Comparison of ENCODE assay signal across 9 cellular contexts in genomic region chr2:72934683-72935610, GRCh38. TPM values are rescaled to one million over a fixed set of nuclear protein-coding genes. Genes with fewer than 3 reads are reported as not detected.
DNase-seq lines count a peak whose midpoint lies in the region; ATAC-seq and TF ChIP-seq lines count a peak whose summit lies in the region.
"Had no signal": no experiment of that assay in that cellular context is flagged by ENCODE, and none has a peak within 500 bp of the region (broad histone marks: within the 10 kb centered on the region; RNA-seq: fewer than 3 reads in every experiment).

No MANE protein-coding gene starts in this region.

- H3K27ac ChIP-seq in KMS-11 = no peak overlapping the region

- H4K20me1 ChIP-seq in KMS-11 (ENCODE audit: insufficient read depth) = no peaks in the 10 kb centered on the region

- no peak overlapping the region for H3K9ac ChIP-seq in KMS-11

- H3K27me3 ChIP-seq in BJ (ENCODE audit: control insufficient read depth, insufficient read depth, low read length) (peaks cover 20% of the 10 kb centered on the region), KMS-11 (ENCODE audit: insufficient read depth, low read depth) (no peaks in the 10 kb centered on the region)

- H3K36me3 ChIP-seq in BJ (ENCODE audit: control insufficient read depth, insufficient read depth, low read length) (no peaks in the 10 kb centered on the region), KMS-11 (ENCODE audit: insufficient read depth) (no peaks in the 10 kb centered on the region)

- no peaks in the 10 kb centered on the region for H3K4me1 ChIP-seq in KMS-11 (ENCODE audit: low read depth, poor library complexity, severe bottlenecking)

- DNase-seq in BJ (ENCODE audit: low read depth) (no peak), epithelial cell of proximal tubule (ENCODE audit: low read depth) (no peak), T1000 (lab: John Stamatoyannopoulos, UW) (no peak), Ammon's horn (ENCODE audit: low spot score) (no peak)
- DNase-seq in activated naive CD4-positive, alpha-beta T cell treated with anti-CD3 and anti-CD28 coated beads, Interleukin-2, amount 50 U/mL, for 16 hours = no peak
- DNase-seq: naive B cell had no signal

- no peak overlapping the region for H2AFZ ChIP-seq in KMS-11 (ENCODE audit: low read depth)

- H3K4me3 ChIP-seq in BJ (ENCODE audit: low read depth, low read length) (no peak overlapping the region), KMS-11 (IDR thresholded peaks at IDR 0.05; ENCODE audit: insufficient read depth, low read depth, low read length) (no peak overlapping the region), epithelial cell of proximal tubule (ENCODE audit: low read depth, low read length) (no peak overlapping the region)

- CTCF ChIA-PET in BJ (lab: Yijun Ruan, JAX) = interaction anchor here (0.9 to 1.6 kb wide), 4 partner anchors 10 to 228 kb away, joined by 3 to 6 read pairs (median 4); partner anchors contain the start of gene SPR

- TF ChIP-seq CTCF in BJ (IDR thresholded peaks at IDR 0.05; ENCODE audit: insufficient read depth, low read depth, low read length) (0 out of 2 replicates have a peak, but pooled peaks have one; percentile 11), KMS-11 (conservative IDR thresholded peaks at IDR 0.05; ENCODE audit: low read depth, low read length) (peak; percentile 51), epithelial cell of proximal tubule (conservative IDR thresholded peaks at IDR 0.05; ENCODE audit: low read depth, low read length) (peak; percentile 65)

- H3K79me2 ChIP-seq in KMS-11 (ENCODE audit: insufficient read depth, low read depth) = no peaks in the 10 kb centered on the region

- POLR2A ChIA-PET in BJ (lab: Charles Lee) = no interaction called here

- ATAC-seq in GM18867 (IDR thresholded peaks at IDR 0.05; ENCODE audit: unreplicated experiment) = peak; percentile 80
- ATAC-seq in GM21447 (IDR thresholded peaks at IDR 0.05; ENCODE audit: unreplicated experiment) = no peak

- H3K4me2 ChIP-seq in KMS-11 = no peak overlapping the region

RNA-seq across cellular contexts. Expression of gene EMX1, which starts 17.6 kb away (rescaled TPM):
- not detected in 2 replicates for polyA plus RNA-seq in BJ (2011; rRNA removed)
- not detected in 2 replicates for polyA minus RNA-seq in BJ (2011; rRNA and poly(A)+ RNA removed)
- total RNA-seq in epithelial cell of proximal tubule = 1.0 and 8.2 TPM in 2 replicates

RNA-seq across cellular contexts. Expression of gene SPR, which starts 47.7 kb away (rescaled TPM):
- 14.9 and 22.9 TPM in 2 replicates for polyA plus RNA-seq in BJ (2011; rRNA removed)
- 4.9 and 5.8 TPM in 2 replicates for polyA minus RNA-seq in BJ (2011; rRNA and poly(A)+ RNA removed)
- total RNA-seq in epithelial cell of proximal tubule = 26.2 and 29.5 TPM in 2 replicates

Comparison
In these comparisons a context has a peak if more than half of its experiments do, and no peak if none do; other contexts are left out.
1. CTCF ChIP-seq: peak in every context shown above with its lines; median percentile 65 in epithelial cell of proximal tubule; 51 in KMS-11; 11 in BJ.